In the genomic region with DNA sequence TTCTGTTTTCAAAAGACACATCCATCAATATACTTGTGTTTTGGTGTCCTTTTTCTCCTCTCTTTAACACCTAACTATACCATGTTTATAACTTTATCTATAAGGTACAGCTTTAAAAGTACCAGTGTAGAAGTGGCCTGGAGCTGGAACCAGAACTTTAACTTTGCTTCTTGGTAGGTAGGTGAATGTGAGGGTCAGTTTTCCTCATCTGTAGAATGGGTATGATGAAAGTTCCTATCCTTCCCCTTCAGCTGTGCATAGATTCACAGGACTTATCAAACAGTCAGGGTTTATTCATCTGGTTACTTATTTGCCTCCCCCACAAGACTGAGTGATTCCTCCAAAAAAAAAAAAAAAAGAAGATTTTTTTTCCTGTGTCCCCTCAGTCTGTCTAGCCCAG, we compare ENCODE assay signal across 24 cellular contexts.
"Had no signal": no experiment of that assay in that cellular context is flagged by ENCODE, and none has a peak within 500 bp of the region (broad histone marks: within the 10 kb centered on the region; RNA-seq: fewer than 3 reads in every experiment).

No MANE protein-coding gene starts in this region.

- H3K4me1 Mint-ChIP-seq: activated naive CD4-positive, alpha-beta T cell treated with anti-CD3 and anti-CD28 coated beads, Interleukin-2, amount 50 U/mL, for 24 hours; stimulated activated memory B cell treated with anti-CD40 and anti-IgM and Interleukin-4, amounts not matched to agents 10 μg/mL and 1 μg/mL and 100 μg/mL, for 72 hours had no signal

- H3K27me3 ChIP-seq: brain microvascular endothelial cell, pancreas, right atrium auricular region, stomach, transverse colon, uterus had no signal

- H3K9me3 ChIP-seq: mucosa of descending colon, pancreas, psoas muscle, right atrium auricular region, stomach, transverse colon, uterus had no signal

- H3K27ac ChIP-seq: brain microvascular endothelial cell, pancreas, psoas muscle, right atrium auricular region, stomach, transverse colon, uterus had no signal

- H3K36me3 ChIP-seq: brain microvascular endothelial cell, pancreas, right atrium auricular region, stomach, transverse colon, uterus had no signal

- FAIRE-seq: pancreas had no signal

- H3K36me3 Mint-ChIP-seq: activated naive CD4-positive, alpha-beta T cell treated with anti-CD3 and anti-CD28 coated beads, Interleukin-2, amount 50 U/mL, for 24 hours; memory B cell; stimulated activated memory B cell treated with anti-CD40 and anti-IgM and Interleukin-4, amounts not matched to agents 10 μg/mL and 1 μg/mL and 100 μg/mL, for 72 hours; WTC11 had no signal

- ATAC-seq: mucosa of descending colon; pancreas; psoas muscle; stimulated activated memory B cell treated with anti-CD40 and anti-IgM and Interleukin-4, amounts not matched to agents 10 μg/mL and 1 μg/mL and 100 μg/mL, for 72 hours; WTC11 had no signal

- H3K4me1 ChIP-seq: pancreas, psoas muscle, stomach, transverse colon, uterus had no signal

- H3K27ac Mint-ChIP-seq: activated naive CD4-positive, alpha-beta T cell treated with anti-CD3 and anti-CD28 coated beads, Interleukin-2, amount 50 U/mL, for 24 hours; dendritic cell treated with granulocyte-macrophage colony-stimulating factor and Interleukin-4, amounts not matched to agents 40 ng/mL and 50 ng/mL, for 4 days; memory B cell; nephron progenitor cell; stimulated activated memory B cell treated with anti-CD40 and anti-IgM and Interleukin-4, amounts not matched to agents 10 μg/mL and 1 μg/mL and 100 μg/mL, for 72 hours; WTC11 had no signal

- H3K27me3 Mint-ChIP-seq: activated naive CD4-positive, alpha-beta T cell treated with anti-CD3 and anti-CD28 coated beads, Interleukin-2, amount 50 U/mL, for 24 hours; dendritic cell treated with granulocyte-macrophage colony-stimulating factor and Interleukin-4, amounts not matched to agents 40 ng/mL and 50 ng/mL, for 4 days; memory B cell; stimulated activated memory B cell treated with anti-CD40 and anti-IgM and Interleukin-4, amounts not matched to agents 10 μg/mL and 1 μg/mL and 100 μg/mL, for 72 hours had no signal

- H3K4me3 Mint-ChIP-seq: activated naive CD4-positive, alpha-beta T cell treated with anti-CD3 and anti-CD28 coated beads, Interleukin-2, amount 50 U/mL, for 24 hours; dendritic cell treated with granulocyte-macrophage colony-stimulating factor and Interleukin-4, amounts not matched to agents 40 ng/mL and 50 ng/mL, for 4 days; memory B cell; nephron progenitor cell; stimulated activated memory B cell treated with anti-CD40 and anti-IgM and Interleukin-4, amounts not matched to agents 10 μg/mL and 1 μg/mL and 100 μg/mL, for 72 hours; WTC11 had no signal

- H3K9me3 Mint-ChIP-seq: activated naive CD4-positive, alpha-beta T cell treated with anti-CD3 and anti-CD28 coated beads, Interleukin-2, amount 50 U/mL, for 24 hours; dendritic cell treated with granulocyte-macrophage colony-stimulating factor and Interleukin-4, amounts not matched to agents 40 ng/mL and 50 ng/mL, for 4 days; memory B cell; nephron progenitor cell; stimulated activated memory B cell treated with anti-CD40 and anti-IgM and Interleukin-4, amounts not matched to agents 10 μg/mL and 1 μg/mL and 100 μg/mL, for 72 hours; WTC11 had no signal

- H3K4me3 ChIP-seq: mucosa of descending colon, pancreas, psoas muscle, right atrium auricular region, stomach, transverse colon, uterus had no signal

- DNase-seq: activated CD4-positive, alpha-beta T cell treated with anti-CD3 and anti-CD28 coated beads, Interleukin-2, amount 50 U/mL, for 4 hours; activated effector memory CD4-positive, alpha-beta T cell treated with anti-CD3 and anti-CD28 coated beads, Interleukin-2, amount 50 U/mL, for 16 hours; aorta; caudate nucleus; effector CD4-positive, alpha-beta T cell; foreskin melanocyte; glutamatergic neuron; hippocampal formation; mucosa of descending colon; nephron progenitor cell; pancreas; psoas muscle; stimulated activated CD4-positive, alpha-beta T cell treated with anti-CD3 and anti-CD28 coated beads, Interleukin-1b, Interleukin-23, amount 100 ng/mL, for 48 hours; stomach; T-helper 1 cell; transverse colon; uterus had no signal
